In genomic region chr7:112452102-112452888, GRCh38 we compare ENCODE assay signal across 8 cellular contexts. TPM values are rescaled to one million over a fixed set of nuclear protein-coding genes. Genes with fewer than 3 reads are reported as not detected.
DNase-seq lines count a peak whose midpoint lies in the region; ATAC-seq and TF ChIP-seq lines count a peak whose summit lies in the region.

No MANE protein-coding gene starts in this region.

- no peaks in the 10 kb centered on the region for H3K27me3 Mint-ChIP-seq in CD8-positive, alpha-beta T cell (ENCODE audit: low read depth)
- peaks cover 9% of the 10 kb centered on the region for H3K27me3 Mint-ChIP-seq in HFFc6 (ENCODE audit: insufficient read depth)
- H3K27me3 Mint-ChIP-seq in naive thymus-derived CD4-positive, alpha-beta T cell = no peaks in the 10 kb centered on the region

- intact Hi-C loops in CD8-positive, alpha-beta T cell (cut with DNase I, micrococcal nuclease) = loop anchor here in 1 of 2 experiments (2.0 to 5.0 kb wide), 2 partner anchors 489 to 890 kb away; partner anchors contain the start of gene IMMP2L
- intact Hi-C loops in naive thymus-derived CD4-positive, alpha-beta T cell (cut with micrococcal nuclease) = loop anchor here in 1 of 2 donors (10.0 kb wide), 1 partner anchor 1367 kb away; no protein-coding TSS in a partner anchor

- H2AFZ ChIP-seq in fibroblast of lung (ENCODE audit: low read length) = no peak overlapping the region

- peaks cover 8% of the 10 kb centered on the region for H4K20me1 ChIP-seq in fibroblast of lung (ENCODE audit: control insufficient read depth, extremely low read depth, insufficient read depth, low read length)

- no peaks in the 10 kb centered on the region for H3K9me3 ChIP-seq in CD8-positive, alpha-beta T cell (ENCODE audit: low read length)
- no peaks in the 10 kb centered on the region for H3K9me3 ChIP-seq in fibroblast of lung (ENCODE audit: control insufficient read depth, insufficient read depth, low read depth, low read length)
- no peaks in the 10 kb centered on the region for H3K9me3 ChIP-seq in naive thymus-derived CD4-positive, alpha-beta T cell (ENCODE audit: control insufficient read depth in 2 of 3, low read length in 3 of 3)

- H3K4me2 ChIP-seq in fibroblast of lung (ENCODE audit: extremely low read depth, insufficient read depth, low read length) = peak overlapping the region; percentile 89

- H3K9me3 Mint-ChIP-seq in CD8-positive, alpha-beta T cell = no peaks in the 10 kb centered on the region
- no peaks in the 10 kb centered on the region for H3K9me3 Mint-ChIP-seq in HFFc6
- peaks cover 0 to 7% (median 0%) of the 10 kb centered on the region in 11 donors for H3K9me3 Mint-ChIP-seq in naive thymus-derived CD4-positive, alpha-beta T cell

- H3K27ac ChIP-seq in CD8-positive, alpha-beta T cell (ENCODE audit: low read depth, low read length) = no peak overlapping the region
- H3K27ac ChIP-seq in fibroblast of lung (ENCODE audit: insufficient read depth, low read length) = peak overlapping the region; percentile 99
- H3K27ac ChIP-seq in naive thymus-derived CD4-positive, alpha-beta T cell (ENCODE audit: low read depth, low read length) = no peak overlapping the region

- TF ChIP-seq CTCF in CD8-positive, alpha-beta T cell (IDR thresholded peaks at IDR 0.05) = no peak
- no peak for TF ChIP-seq CTCF in HFFc6 (IDR thresholded peaks at IDR 0.05)
- peak; percentile 35 to 41 for TF ChIP-seq CTCF in fibroblast of lung (conservative IDR thresholded peaks at IDR 0.05 in 1 of 2, IDR thresholded peaks at IDR 0.05 in 1 of 2; ENCODE audit: low read depth in 1 of 2, low read length in 2 of 2)

- peaks cover 46% of the 10 kb centered on the region for H3K4me1 Mint-ChIP-seq in CD8-positive, alpha-beta T cell (ENCODE audit: low read depth)
- H3K4me1 Mint-ChIP-seq in HFFc6 (ENCODE audit: low read depth) = peaks cover 46% of the 10 kb centered on the region
- peaks cover 24 to 54% (median 45%) of the 10 kb centered on the region in 7 donors for H3K4me1 Mint-ChIP-seq in naive thymus-derived CD4-positive, alpha-beta T cell

- H3K27me3 ChIP-seq in CD8-positive, alpha-beta T cell (ENCODE audit: insufficient read depth, low read length) = no peaks in the 10 kb centered on the region
- H3K27me3 ChIP-seq in fibroblast of lung (ENCODE audit: control insufficient read depth, insufficient read depth, low read length) = no peaks in the 10 kb centered on the region
- no peaks in the 10 kb centered on the region for H3K27me3 ChIP-seq in naive thymus-derived CD4-positive, alpha-beta T cell (ENCODE audit: control insufficient read depth in 2 of 2, insufficient read depth in 2 of 2, low read length in 2 of 2)

- peaks cover 14% of the 10 kb centered on the region for H3K36me3 ChIP-seq in CD8-positive, alpha-beta T cell (ENCODE audit: insufficient read depth, low read length)
- H3K36me3 ChIP-seq in fibroblast of lung (ENCODE audit: control insufficient read depth, insufficient read depth, low read length) = peaks cover 2% of the 10 kb centered on the region
- peaks cover 6 to 26% (median 8%) of the 10 kb centered on the region in 3 experiments for H3K36me3 ChIP-seq in naive thymus-derived CD4-positive, alpha-beta T cell (ENCODE audit: control insufficient read depth in 2 of 3, insufficient read depth in 3 of 3, low read length in 3 of 3)

- peaks cover 60% of the 10 kb centered on the region for H3K79me2 ChIP-seq in fibroblast of lung (ENCODE audit: control insufficient read depth, insufficient read depth, low read length)

- no peak overlapping the region for H3K27ac Mint-ChIP-seq in CD8-positive, alpha-beta T cell
- peak overlapping the region; percentile 98 for H3K27ac Mint-ChIP-seq in HFFc6
- peak overlapping the region in 8 of 9 donors; percentile 78 to 99 (median 94) for H3K27ac Mint-ChIP-seq in naive thymus-derived CD4-positive, alpha-beta T cell

- POLR2A ChIA-PET in CD8-positive, alpha-beta T cell (lab: Charles Lee) = interaction anchor here (0.7 to 3.9 kb wide), 3 partner anchors 13 to 1869 kb away, joined by 4 to 30 read pairs (median 18); partner anchors contain the start of genes DOCK4 and ZNF277
- POLR2A ChIA-PET in naive thymus-derived CD4-positive, alpha-beta T cell (lab: Charles Lee) = interaction anchor here (0.9 to 1.6 kb wide), 2 partner anchors 13 to 337 kb away, joined by 4 to 6 read pairs; partner anchors contain the start of gene TMEM168

- ATAC-seq in CD8-positive, alpha-beta T cell = no peak
- ATAC-seq in naive thymus-derived CD4-positive, alpha-beta T cell = no peak
- no peak for ATAC-seq in GM21786 (IDR thresholded peaks at IDR 0.05; ENCODE audit: unreplicated experiment)

- no peak for DNase-seq in CD8-positive, alpha-beta T cell
- DNase-seq in HFFc6 (peak; percentile 31), UCSD-AML1 (lab: John Stamatoyannopoulos, UW; ENCODE audit: unreplicated experiment) (peak; percentile 10), fibroblast of lung (ENCODE audit: low read depth in 2 of 2) (peak; percentile 55 to 57), HPDE6-E6E7 (ENCODE audit: extremely low spot score) (no peak), DMS153 treated with DMSO at 0.1 percent for 48 hours (lab: John Stamatoyannopoulos, UW; ENCODE audit: unreplicated experiment) (no peak)
- no peak for DNase-seq in naive thymus-derived CD4-positive, alpha-beta T cell

- H3K36me3 Mint-ChIP-seq in CD8-positive, alpha-beta T cell = peaks cover 30% of the 10 kb centered on the region
- peaks cover 18% of the 10 kb centered on the region for H3K36me3 Mint-ChIP-seq in HFFc6 (ENCODE audit: low read depth)
- peaks cover 0 to 6% (median 0%) of the 10 kb centered on the region in 5 donors for H3K36me3 Mint-ChIP-seq in naive thymus-derived CD4-positive, alpha-beta T cell

- H3K4me3 Mint-ChIP-seq in CD8-positive, alpha-beta T cell = peak overlapping the region; percentile 98
- H3K4me3 Mint-ChIP-seq in HFFc6 = peak overlapping the region; percentile 93
- H3K4me3 Mint-ChIP-seq in naive thymus-derived CD4-positive, alpha-beta T cell = peak overlapping the region; percentile 87 to 100 (median 98)

- H3K4me1 ChIP-seq in CD8-positive, alpha-beta T cell (ENCODE audit: insufficient read depth, low read length) = peaks cover 26% of the 10 kb centered on the region
- peaks cover 7% of the 10 kb centered on the region for H3K4me1 ChIP-seq in fibroblast of lung (ENCODE audit: control insufficient read depth, extremely low read depth, insufficient read depth, low read length)
- peaks cover 10 to 14% of the 10 kb centered on the region in 2 donors for H3K4me1 ChIP-seq in naive thymus-derived CD4-positive, alpha-beta T cell (ENCODE audit: control insufficient read depth in 2 of 2, insufficient read depth in 2 of 2, low read length in 2 of 2)

- peak overlapping the region; percentile 99 for H3K4me3 ChIP-seq in CD8-positive, alpha-beta T cell (ENCODE audit: low read depth, low read length)
- peak overlapping the region; percentile 89 to 100 (median 98) for H3K4me3 ChIP-seq in fibroblast of lung (replicated peaks in 1 of 4; ENCODE audit: control extremely low read depth in 1 of 4, insufficient read depth in 1 of 4, low read depth in 3 of 4, low read length in 4 of 4)
- peak overlapping the region; percentile 99 for H3K4me3 ChIP-seq in naive thymus-derived CD4-positive, alpha-beta T cell (ENCODE audit: low read length)

- H3K9ac ChIP-seq in fibroblast of lung (ENCODE audit: insufficient read depth, low read length) = peak overlapping the region; percentile 46

- CTCF ChIA-PET in CD8-positive, alpha-beta T cell (lab: Charles Lee) = no interaction called here
- CTCF ChIA-PET in naive thymus-derived CD4-positive, alpha-beta T cell (lab: Charles Lee) = interaction anchor here (0.6 to 1.0 kb wide), 2 partner anchors 36 to 707 kb away, joined by 3 to 11 read pairs; no protein-coding TSS in a partner anchor

RNA-seq across cellular contexts. Expression of gene IFRD1, which starts 2.0 kb away (rescaled TPM):
- total RNA-seq in CD8-positive, alpha-beta T cell = 100 to 1,000 TPM; 292 to 301 TPM
- total RNA-seq in HFFc6 (2021; fragmentation: NEBNext Ultra II Directional; extraction: Animal tissue kit (Norgen Biotek cat#: 25700)) = 10 to 100 TPM; 25.4 to 30.0 (median 27.5) TPM
- total RNA-seq in fibroblast of lung = 106 and 127 TPM in 2 replicates
- polyA plus RNA-seq in fibroblast of lung = 30.1 and 42.6 TPM in 2 replicates
- 19.5 and 25.5 TPM in 2 replicates for polyA plus RNA-seq in fibroblast of lung (2012)
- 1.2 and 7.9 TPM in 2 replicates for polyA minus RNA-seq in fibroblast of lung (ENCODE audit: low replicate concordance)
- 100 to 1,000 TPM in 2 of 5 experiments, 10 to 100 TPM in 3; 32.2 to 250 (median 63.2) TPM for total RNA-seq in naive thymus-derived CD4-positive, alpha-beta T cell
- polyA plus RNA-seq in naive thymus-derived CD4-positive, alpha-beta T cell = 10 to 100 TPM; 25.2 to 36.2 TPM

RNA-seq across cellular contexts. Expression of gene LSMEM1, which starts 28.5 kb away (rescaled TPM):
- total RNA-seq in CD8-positive, alpha-beta T cell = 1 to 10 TPM; 1.5 to 2.1 TPM
- under 1 TPM; 0.11 to 0.77 (median 0.47) TPM for total RNA-seq in HFFc6 (2021; fragmentation: NEBNext Ultra II Directional; extraction: Animal tissue kit (Norgen Biotek cat#: 25700))
- total RNA-seq in fibroblast of lung = 0.26 and 0.50 TPM in 2 replicates
- 0.22 and 0.29 TPM in 2 replicates for polyA plus RNA-seq in fibroblast of lung
- 0.22 and 0.30 TPM in 2 replicates for polyA plus RNA-seq in fibroblast of lung (2012)
- not detected in 2 replicates for polyA minus RNA-seq in fibroblast of lung (ENCODE audit: low replicate concordance)
- 1 to 10 TPM; 1.2 to 3.7 (median 2.4) TPM for total RNA-seq in naive thymus-derived CD4-positive, alpha-beta T cell
- under 1 TPM in 1 of 2 donors, not detected in 1; 0.67 TPM for polyA plus RNA-seq in naive thymus-derived CD4-positive, alpha-beta T cell

Comparison
In these comparisons a context has a peak if more than half of its experiments do, and no peak if none do; other contexts are left out.
1. DNase-seq: peak in HFFc6 (single experiment), UCSD-AML1 (single experiment) and fibroblast of lung (2 of 2); none in CD8-positive, alpha-beta T cell (0 of 7), naive thymus-derived CD4-positive, alpha-beta T cell (0 of 9), HPDE6-E6E7 (single experiment) and DMS153 treated with DMSO at 0.1 percent for 48 hours (single experiment).
2. CTCF ChIP-seq: peak in fibroblast of lung (2 of 2); none in CD8-positive, alpha-beta T cell (single experiment) and HFFc6 (single experiment).
3. Peak in every context shown above with its lines, with median percentiles within 50 percentile points of each other: H3K4me3 ChIP-seq and H3K4me3 Mint-ChIP-seq.